Comparison of ENCODE assay signal across 14 cellular contexts in the genomic region with DNA sequence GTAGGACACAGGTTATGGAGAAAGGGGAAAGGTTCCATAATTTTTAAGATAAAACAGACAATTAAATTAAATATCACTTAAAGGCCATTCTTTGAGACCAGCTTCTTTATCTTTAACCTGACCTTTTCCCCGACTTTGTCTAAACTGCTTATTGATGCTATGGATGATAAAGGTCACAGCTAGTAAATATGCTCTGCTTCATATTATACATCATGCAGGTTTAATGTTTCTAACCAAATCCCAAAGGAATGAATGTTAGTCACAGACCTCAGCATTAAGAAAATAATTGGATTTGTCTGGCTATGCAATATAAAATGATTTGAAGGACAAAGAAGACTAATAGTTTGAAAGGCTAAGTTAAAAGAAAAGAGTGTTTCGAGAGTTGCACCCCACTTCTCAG.
A peak's percentile ranks its signal among the peaks of the same experiment; 100 is the strongest.
DNase-seq lines count a peak whose midpoint lies in the region; ATAC-seq and TF ChIP-seq lines count a peak whose summit lies in the region.
"Had no signal": no experiment of that assay in that cellular context is flagged by ENCODE, and none has a peak within 500 bp of the region (broad histone marks: within the 10 kb centered on the region; RNA-seq: fewer than 3 reads in every experiment).

No MANE protein-coding gene starts in this region.

- TF ChIP-seq CTCF in IMR-90 (conservative IDR thresholded peaks at IDR 0.05; ENCODE audit: low read depth, low read length) = no peak
- TF ChIP-seq CTCF in fibroblast of mammary gland (conservative IDR thresholded peaks at IDR 0.05; ENCODE audit: control insufficient read depth, insufficient read depth, low read depth, low read length) = no peak
- no peak for TF ChIP-seq CTCF in smooth muscle cell (IDR thresholded peaks at IDR 0.05; ENCODE audit: borderline replicate concordance, insufficient read depth, poor library complexity, severe bottlenecking)

- H2BK120ac ChIP-seq in IMR-90 (ENCODE audit: low read depth, low read length) = no peak overlapping the region

- intact Hi-C loops in IMR-90 (cut with micrococcal nuclease) = no loop called here

- H3K4ac ChIP-seq in IMR-90 (ENCODE audit: low read depth, low read length) = no peak overlapping the region

- no peak overlapping the region for H3K56ac ChIP-seq in IMR-90 (ENCODE audit: extremely low read depth, insufficient read depth, low read length)

- H3K18ac ChIP-seq in IMR-90 (ENCODE audit: low read depth, low read length) = no peak overlapping the region

- no peak overlapping the region for H3K27ac ChIP-seq in IMR-90 (ENCODE audit: insufficient read depth, low read length)
- H3K27ac ChIP-seq in smooth muscle cell (ENCODE audit: low read depth) = peak overlapping the region; percentile 71
- H3K27ac ChIP-seq: BLaER1, HL-60 had no signal

- CTCF ChIA-PET in IMR-90 (lab: Yijun Ruan, JAX) = no interaction called here

- in situ Hi-C loops in IMR-90 (cut with MboI; ENCODE audit: low sequenced_read_pairs) = no loop called here

- H3K14ac ChIP-seq in IMR-90 (replicated peaks; ENCODE audit: low read depth, low read length) = no peak overlapping the region

- no peak overlapping the region for H2BK5ac ChIP-seq in IMR-90 (ENCODE audit: low read depth, low read length, poor library complexity, severe bottlenecking)

- ATAC-seq in IMR-90 (ENCODE audit: low read depth) = no peak
- ATAC-seq in HG03439 (IDR thresholded peaks at IDR 0.05; ENCODE audit: unreplicated experiment) = no peak
- ATAC-seq: GM23338 had no signal

- H3K9me3 ChIP-seq in IMR-90 (ENCODE audit: control insufficient read depth, insufficient read depth, low read length) (no peaks in the 10 kb centered on the region), smooth muscle cell (replicated peaks; ENCODE audit: low read depth) (no peaks in the 10 kb centered on the region)
- H3K9me3 ChIP-seq: BLaER1 had no signal

- no TSS peak for BruUV-seq in IMR-90 (replicated peaks; lab: Mats Ljungman, UMichigan)

- H3K4me2 ChIP-seq in IMR-90 (ENCODE audit: low read depth, low read length) = no peak overlapping the region
- peak overlapping the region; percentile 44 for H3K4me2 ChIP-seq in smooth muscle cell
- H3K4me2 ChIP-seq: BLaER1, GM23338 had no signal

- H3F3A ChIP-seq in smooth muscle cell (ENCODE audit: low read depth) = no peaks in the 10 kb centered on the region

- DNase-seq in IMR-90 (peak; percentile 10), SK-N-DZ (ENCODE audit: low spot score) (peak; percentile 96), fibroblast of mammary gland (ENCODE audit: low read depth) (peak; percentile 13), smooth muscle cell (lab: John Stamatoyannopoulos, UW; ENCODE audit: unreplicated experiment) (no peak), ureter (ENCODE audit: low spot score) (no peak)
- no peak for DNase-seq in stimulated activated CD4-positive, alpha-beta T cell treated with anti-CD3 and anti-CD28 coated beads, Interleukin-2, amount 100 ng/mL, for 48 hours
- DNase-seq: 8988T; Calu3; CD4-positive, alpha-beta memory T cell; HCEC 1CT had no signal

- H3K27me3 ChIP-seq in IMR-90 (ENCODE audit: control insufficient read depth, insufficient read depth, low read length) = no peaks in the 10 kb centered on the region
- H3K27me3 ChIP-seq in smooth muscle cell (ENCODE audit: low read depth) = no peaks in the 10 kb centered on the region
- H3K27me3 ChIP-seq: BLaER1 had no signal

- no peak overlapping the region for H3K4me3 ChIP-seq in IMR-90 (ENCODE audit: insufficient read depth, low read depth, low read length)
- no peak overlapping the region for H3K4me3 ChIP-seq in fibroblast of mammary gland (ENCODE audit: control insufficient read depth, low read depth, low read length)
- H3K4me3 ChIP-seq in smooth muscle cell = no peak overlapping the region
- H3K4me3 ChIP-seq: BLaER1, GM23338 had no signal

- H4K20me1 ChIP-seq in IMR-90 (ENCODE audit: insufficient read depth, low read length) (no peaks in the 10 kb centered on the region), smooth muscle cell (ENCODE audit: low read depth) (no peaks in the 10 kb centered on the region)
- H4K20me1 ChIP-seq: BLaER1 had no signal

- no peaks in the 10 kb centered on the region for H3K79me2 ChIP-seq in smooth muscle cell (ENCODE audit: low read depth)

- no peak overlapping the region for H2BK20ac ChIP-seq in IMR-90 (ENCODE audit: low read depth, low read length)

- H3K4me1 ChIP-seq in IMR-90 (ENCODE audit: control insufficient read depth, insufficient read depth, low read length) (no peaks in the 10 kb centered on the region), smooth muscle cell (ENCODE audit: low read depth) (no peaks in the 10 kb centered on the region)
- H3K4me1 ChIP-seq: BLaER1 had no signal

- no peaks in the 10 kb centered on the region for H3K79me1 ChIP-seq in IMR-90 (ENCODE audit: low read depth in 1 of 2, low read length in 2 of 2)

- H4K5ac ChIP-seq in IMR-90 (ENCODE audit: low read depth, low read length) = no peak overlapping the region

- POLR2A ChIA-PET in IMR-90 (lab: Charles Lee; ENCODE audit: unreplicated experiment) = no interaction called here

- H3K9ac ChIP-seq in IMR-90 (ENCODE audit: low read depth, low read length) (no peak overlapping the region), smooth muscle cell (ENCODE audit: low read depth) (no peak overlapping the region)
- H3K9ac ChIP-seq: BLaER1 had no signal

- H3K23ac ChIP-seq in IMR-90 (ENCODE audit: low read depth, low read length) = no peak overlapping the region

- H2AK9ac ChIP-seq in IMR-90 (replicated peaks; ENCODE audit: low read depth, low read length, poor library complexity) = no peak overlapping the region

- H3K36me3 ChIP-seq in IMR-90 (ENCODE audit: control insufficient read depth, insufficient read depth, low read length) (no peaks in the 10 kb centered on the region), smooth muscle cell (ENCODE audit: low read depth) (no peaks in the 10 kb centered on the region)
- H3K36me3 ChIP-seq: BLaER1 had no signal

- no peak for TF ChIP-seq RAD21 in IMR-90 (IDR thresholded peaks at IDR 0.05; ENCODE audit: low read length)

- no peak overlapping the region for H2AK5ac ChIP-seq in IMR-90 (ENCODE audit: low read depth, low read length)

- H2BK15ac ChIP-seq in IMR-90 (ENCODE audit: low read depth, low read length) = no peak overlapping the region

- H3K9me1 ChIP-seq in IMR-90 (ENCODE audit: insufficient read depth, low read length) = no peaks in the 10 kb centered on the region

- H2AFZ ChIP-seq in IMR-90 (replicated peaks; ENCODE audit: low read length, poor library complexity) = no peak overlapping the region
- H2AFZ ChIP-seq in smooth muscle cell (ENCODE audit: low read depth) = no peak overlapping the region
- H2AFZ ChIP-seq: GM23338 had no signal

- dilution Hi-C loops in IMR-90 (cut with HindIII; ENCODE audit: low sequenced_read_pairs, unreplicated experiment) = no loop called here

- WGBS in IMR-90 (ENCODE audit: extremely low coverage in 2 of 2, insufficient read length in 1 of 2), 2 experiments = no CpG with 5 or more reads among the region's 2 CpGs
- 67% methylated on average over 2 of the region's 2 CpGs for WGBS in smooth muscle cell (ENCODE audit: low lambda C conversion rate)

- H4K91ac ChIP-seq in IMR-90 (ENCODE audit: insufficient read depth, low read depth, low read length) = no peak overlapping the region

- no peak for TF ChIP-seq POLR2A in IMR-90 (IDR thresholded peaks at IDR 0.05; ENCODE audit: low read depth, low read length)

- no peak overlapping the region for H4K8ac ChIP-seq in IMR-90 (ENCODE audit: low read depth in 2 of 2, low read length in 2 of 2)

TF ChIP-seq in IMR-90, 13 proteins besides CTCF, POLR2A, EP300 and RAD21:
- no peak for TF ChIP-seq FOS (IDR thresholded peaks at IDR 0.05; ENCODE audit: low read depth, low read length)
- TF ChIP-seq RFX5 (IDR thresholded peaks at IDR 0.05; ENCODE audit: low read depth, low read length) = no peak
- no peak for TF ChIP-seq MXI1 (IDR thresholded peaks at IDR 0.05; ENCODE audit: borderline replicate concordance, low read depth, low read length)
- TF ChIP-seq BHLHE40 (IDR thresholded peaks at IDR 0.05; ENCODE audit: low read depth, low read length) = no peak
- no peak for TF ChIP-seq CEBPB (IDR thresholded peaks at IDR 0.05; ENCODE audit: low read depth, low read length)
- TF ChIP-seq, protein P1, sequence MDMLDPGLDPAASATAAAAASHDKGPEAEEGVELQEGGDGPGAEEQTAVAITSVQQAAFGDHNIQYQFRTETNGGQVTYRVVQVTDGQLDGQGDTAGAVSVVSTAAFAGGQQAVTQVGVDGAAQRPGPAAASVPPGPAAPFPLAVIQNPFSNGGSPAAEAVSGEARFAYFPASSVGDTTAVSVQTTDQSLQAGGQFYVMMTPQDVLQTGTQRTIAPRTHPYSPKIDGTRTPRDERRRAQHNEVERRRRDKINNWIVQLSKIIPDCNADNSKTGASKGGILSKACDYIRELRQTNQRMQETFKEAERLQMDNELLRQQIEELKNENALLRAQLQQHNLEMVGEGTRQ (IDR thresholded peaks at IDR 0.05; ENCODE audit: low read depth, low read length) = no peak
- no peak for TF ChIP-seq NFE2L2 (IDR thresholded peaks at IDR 0.05; ENCODE audit: low read depth, low read length)
- TF ChIP-seq, protein P2, sequence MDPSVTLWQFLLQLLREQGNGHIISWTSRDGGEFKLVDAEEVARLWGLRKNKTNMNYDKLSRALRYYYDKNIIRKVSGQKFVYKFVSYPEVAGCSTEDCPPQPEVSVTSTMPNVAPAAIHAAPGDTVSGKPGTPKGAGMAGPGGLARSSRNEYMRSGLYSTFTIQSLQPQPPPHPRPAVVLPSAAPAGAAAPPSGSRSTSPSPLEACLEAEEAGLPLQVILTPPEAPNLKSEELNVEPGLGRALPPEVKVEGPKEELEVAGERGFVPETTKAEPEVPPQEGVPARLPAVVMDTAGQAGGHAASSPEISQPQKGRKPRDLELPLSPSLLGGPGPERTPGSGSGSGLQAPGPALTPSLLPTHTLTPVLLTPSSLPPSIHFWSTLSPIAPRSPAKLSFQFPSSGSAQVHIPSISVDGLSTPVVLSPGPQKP (IDR thresholded peaks at IDR 0.05; ENCODE audit: borderline replicate concordance, low read depth, low read length) = no peak
- no peak for TF ChIP-seq RCOR1 (IDR thresholded peaks at IDR 0.05; ENCODE audit: insufficient replicate concordance, low read length)
- TF ChIP-seq CHD1 (IDR thresholded peaks at IDR 0.05; ENCODE audit: low read depth, low read length) = no peak
- no peak for TF ChIP-seq MAFK (IDR thresholded peaks at IDR 0.05; ENCODE audit: low read depth, low read length)

Comparison
In these comparisons a context has a peak if more than half of its experiments do, and no peak if none do; other contexts are left out.
1. DNase-seq: peak in IMR-90 (single experiment), SK-N-DZ (single experiment) and fibroblast of mammary gland (single experiment); none in smooth muscle cell (single experiment), stimulated activated CD4-positive, alpha-beta T cell treated with anti-CD3 and anti-CD28 coated beads, Interleukin-2, amount 100 ng/mL, for 48 hours (0 of 2) and ureter (single experiment).